ENCODE assay signal across 8 cellular contexts in the genomic region with DNA sequence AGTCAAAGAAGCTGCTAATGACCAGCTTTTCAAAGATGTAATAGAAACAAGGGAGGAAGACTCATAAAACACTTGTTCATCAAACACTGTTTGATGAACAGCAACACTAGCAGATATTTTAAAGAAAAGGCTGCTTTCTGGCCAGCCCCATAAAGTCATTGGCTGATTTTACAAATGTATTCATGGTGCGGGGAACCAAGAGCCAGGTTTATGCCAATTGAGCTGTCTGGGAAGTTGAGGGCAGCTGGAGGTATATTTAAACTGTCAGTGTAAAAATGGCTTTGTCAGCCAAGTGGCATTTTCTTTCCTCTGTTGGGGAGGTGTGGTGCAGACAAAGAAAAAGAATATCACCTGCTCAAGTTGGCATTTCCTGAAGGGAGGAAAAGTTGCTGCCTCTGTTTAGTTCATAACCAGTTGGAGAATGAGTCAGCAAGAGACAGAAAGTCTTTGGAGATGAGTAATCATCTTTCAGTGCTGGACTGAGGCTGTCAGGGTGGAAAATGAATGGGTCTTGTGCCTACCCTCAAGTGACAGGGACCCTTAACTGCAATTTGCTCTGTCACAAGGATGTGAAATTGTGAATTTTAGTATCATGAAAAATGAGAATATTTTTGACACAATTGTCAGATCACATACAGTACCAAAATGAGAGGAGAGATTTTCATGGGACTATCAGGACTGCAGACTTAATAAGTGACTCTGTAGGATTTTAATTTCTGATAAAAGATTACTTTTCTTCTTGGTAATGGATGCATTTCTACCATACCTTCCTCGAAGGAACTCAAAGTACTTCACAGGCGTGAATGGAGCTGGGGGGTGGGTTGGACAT.
A peak's percentile ranks its signal among the peaks of the same experiment; 100 is the strongest.
DNase-seq lines count a peak whose midpoint lies in the region; ATAC-seq and TF ChIP-seq lines count a peak whose summit lies in the region.

No MANE protein-coding gene starts in this region.

- H3K4me1 ChIP-seq in RWPE2 (ENCODE audit: insufficient read depth, poor library complexity, severe bottlenecking) = peaks cover 19% of the 10 kb centered on the region
- no peaks in the 10 kb centered on the region for H3K4me1 ChIP-seq in spleen

- ATAC-seq in GM18508 (IDR thresholded peaks at IDR 0.05; ENCODE audit: insufficient read depth, unreplicated experiment) = peak; percentile 82
- peak; percentile 91 for ATAC-seq in HG02852 (IDR thresholded peaks at IDR 0.05; ENCODE audit: unreplicated experiment)
- ATAC-seq in RWPE2 (ENCODE audit: low read depth) = peak; percentile 98
- no peak for ATAC-seq in HG03025 (IDR thresholded peaks at IDR 0.05; ENCODE audit: low FRiP score, unreplicated experiment)

- H3K4me3 ChIP-seq in RWPE2 (ENCODE audit: severe bottlenecking) (no peak overlapping the region), spleen (no peak overlapping the region)

- TF ChIP-seq CTCF in RWPE2 (IDR thresholded peaks at IDR 0.05; ENCODE audit: poor library complexity, severe bottlenecking) = no peak
- TF ChIP-seq CTCF in spleen (IDR thresholded peaks at IDR 0.05 in 8 of 11, conservative IDR thresholded peaks at IDR 0.05 in 3 of 11) = no peak

- H3K36me3 ChIP-seq in RWPE2 (ENCODE audit: low read depth) (no peaks in the 10 kb centered on the region), spleen (peaks cover 0 to 93% (median 0%) of the 10 kb centered on the region in 6 donors)

- H3K27ac ChIP-seq in RWPE2 (ENCODE audit: poor library complexity, severe bottlenecking) (peak overlapping the region; percentile 58), spleen (no peak overlapping the region)

- TF ChIP-seq POLR2A in spleen (IDR thresholded peaks at IDR 0.05) = no peak

- intact Hi-C loops in spleen (cut with DNase I; ENCODE audit: low total_unique reads) = no loop called here

- 72 to 81% (median 77%) methylated on average over 3 of the region's 3 CpGs for WGBS in spleen, 5 donors

- no peak for DNase-seq in RWPE2 (ENCODE audit: low spot score)
- DNase-seq in islet precursor cell = peak; percentile 73
- no peak for DNase-seq in NCI-H2029 treated with DMSO at 0.1 percent for 48 hours (lab: John Stamatoyannopoulos, UW)
- no peak for DNase-seq in NCI-H1930 (lab: John Stamatoyannopoulos, UW)
- DNase-seq in spleen = no peak

- H3K27me3 ChIP-seq in RWPE2 (ENCODE audit: insufficient read depth, poor library complexity, severe bottlenecking) (no peaks in the 10 kb centered on the region), spleen (replicated peaks in 1 of 7) (no peaks in the 10 kb centered on the region)

- no peaks in the 10 kb centered on the region for H3K9me3 ChIP-seq in RWPE2 (ENCODE audit: severe bottlenecking)
- H3K9me3 ChIP-seq in spleen = no peaks in the 10 kb centered on the region
